In the genomic region with DNA sequence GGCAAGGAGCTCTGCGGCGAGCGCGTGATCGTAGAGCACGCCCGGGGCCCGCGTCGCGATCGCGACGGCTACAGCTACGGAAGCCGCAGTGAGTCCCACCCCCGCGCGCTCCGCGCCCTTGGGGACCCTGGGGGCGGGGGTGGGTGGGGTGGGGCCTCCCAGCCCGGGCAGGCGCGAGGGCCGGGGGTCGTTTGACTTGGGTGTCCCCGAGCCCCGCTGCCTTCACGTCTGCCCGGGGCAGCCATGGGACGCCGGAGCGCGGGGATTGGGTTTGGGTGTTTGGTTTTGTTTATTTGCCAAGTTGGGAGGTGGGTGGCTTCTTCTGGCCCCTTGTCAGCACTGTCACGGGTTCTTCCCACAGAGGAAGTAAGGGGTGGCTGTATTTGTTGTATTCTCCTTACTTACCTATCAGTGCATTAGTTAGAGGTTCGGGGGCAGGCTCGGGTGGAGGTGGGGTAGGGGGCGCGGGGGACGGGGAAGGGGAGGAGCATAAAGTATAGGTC, we compare ENCODE assay signal across 7 cellular contexts. TPM values are rescaled to one million over a fixed set of nuclear protein-coding genes. Genes with fewer than 3 reads are reported as not detected.
DNase-seq lines count a peak whose midpoint lies in the region; ATAC-seq, FAIRE-seq and TF ChIP-seq lines count a peak whose summit lies in the region.

No MANE protein-coding gene starts in this region.

- peaks cover 29% of the 10 kb centered on the region for H3K79me2 ChIP-seq in GM12878 (ENCODE audit: control insufficient read depth, insufficient read depth, low read length)

- CTCF ChIA-PET in GM12878 (lab: Yijun Ruan, JAX): interaction anchor here (0.7 to 1.3 kb wide), 3 partner anchors 9 to 223 kb away, joined by 3 to 4 read pairs (median 4); no protein-coding TSS in a partner anchor

- intact Hi-C loops in GM12878 (cut with micrococcal nuclease; ENCODE audit: unreplicated experiment): loop anchor here (5.0 kb wide), 2 partner anchors 54 to 224 kb away; no protein-coding TSS in a partner anchor

- H3K9me3 ChIP-seq in GM12878 (replicated peaks; ENCODE audit: control insufficient read depth, insufficient read depth, low read length): no peaks in the 10 kb centered on the region; the same call in 2 of the 3 replicates

- TF ChIP-seq EP300 in GM12878 (IDR thresholded peaks at IDR 0.05; ENCODE audit: borderline replicate concordance in 1 of 2, control insufficient read depth in 1 of 2, low read depth in 2 of 2, low read length in 2 of 2): no peak

- H3K4me3 ChIP-seq in GM12878 (peak overlapping the region; percentile 71), urinary bladder (ENCODE audit: low read depth, low read length) (peak overlapping the region; percentile 99)

- H3K36me3 ChIP-seq in GM12878 (ENCODE audit: control insufficient read depth in 2 of 2, insufficient read depth in 2 of 2, low read length in 1 of 2) (peaks cover 0 to 28% of the 10 kb centered on the region in 2 experiments; a peak in 2 of 4 replicates), urinary bladder (ENCODE audit: insufficient read depth) (peaks cover 5% of the 10 kb centered on the region)

- RAD21 ChIA-PET in GM12878 (lab: Charles Lee; ENCODE audit: unreplicated experiment): interaction anchor here (1.0 to 2.3 kb wide), 5 partner anchors 10 to 622 kb away, joined by 3 to 8 read pairs (median 3); no protein-coding TSS in a partner anchor

- ATAC-seq in GM18505 (IDR thresholded peaks at IDR 0.05; ENCODE audit: unreplicated experiment): peak; percentile 5
- ATAC-seq in HG03139 (IDR thresholded peaks at IDR 0.05; ENCODE audit: unreplicated experiment): peak; percentile 17
- peak; percentile 7 for ATAC-seq in GM12878
- ATAC-seq in HG02759 (IDR thresholded peaks at IDR 0.05; ENCODE audit: unreplicated experiment): no peak

- H3K27me3 ChIP-seq in GM12878 (replicated peaks in 1 of 2; ENCODE audit: control insufficient read depth in 2 of 2, insufficient read depth in 2 of 2, low read length in 1 of 2): no peaks in the 10 kb centered on the region

- DNase-seq in GM12878 (ENCODE audit: low read depth, low spot score) (no peak), medulla oblongata (ENCODE audit: extremely low spot score) (peak; percentile 8), KG1 (lab: John Stamatoyannopoulos, UW) (no peak)

- TF ChIP-seq POLR2A in GM18505 (IDR thresholded peaks at IDR 0.05; ENCODE audit: borderline replicate concordance, extremely low read depth, insufficient read depth, insufficient read length) (no peak), GM12878 (IDR thresholded peaks at IDR 0.05; ENCODE audit: low read depth, low read length) (no peak)

- POLR2A ChIA-PET in GM12878 (lab: Charles Lee): interaction anchor here (0.6 to 1.6 kb wide), 6 partner anchors 56 to 277 kb away, joined by 3 to 7 read pairs (median 4); a partner anchor contains a TSS

- BruUV-seq in GM12878 (replicated peaks; lab: Mats Ljungman, UMichigan): no TSS peak

- H3K4me2 ChIP-seq in GM12878 (ENCODE audit: control insufficient read depth, insufficient read depth): peak overlapping the region; percentile 65; the same call in 1 of the 2 replicates

- H4K20me1 ChIP-seq in GM12878 (ENCODE audit: control insufficient read depth, insufficient read depth): peaks cover 5% of the 10 kb centered on the region

- no peak for TF ChIP-seq CTCF in GM12878 (IDR thresholded peaks at IDR 0.05 in 2 of 3, conservative IDR thresholded peaks at IDR 0.05 in 1 of 3; ENCODE audit: control insufficient read depth in 2 of 3, extremely low read depth in 1 of 3, insufficient read depth in 1 of 3, low read depth in 3 of 3, low read length in 3 of 3)

- TF ChIP-seq RAD21 in GM12878 (IDR thresholded peaks at IDR 0.05; ENCODE audit: insufficient read depth, low read depth, low read length): no peak

- SMC1A ChIA-PET in GM12878 (lab: Charles Lee; ENCODE audit: uncharacterized antibody, unreplicated experiment): interaction anchor here (0.7 to 1.0 kb wide), 2 partner anchors 43 to 56 kb away, joined by 3 read pairs; no protein-coding TSS in a partner anchor

- H3K27ac ChIP-seq in GM12878 (ENCODE audit: control insufficient read depth, insufficient read depth): peak overlapping the region; percentile 99
- H3K27ac ChIP-seq in urinary bladder (ENCODE audit: low read depth): peak overlapping the region; percentile 100

- no peak overlapping the region for H2AFZ ChIP-seq in GM12878 (ENCODE audit: control insufficient read depth, low read depth, low read length)

- FAIRE-seq in GM12878 (lab: Jason Lieb, UNC): no peak

- H3K9ac ChIP-seq in GM12878 (ENCODE audit: control insufficient read depth, insufficient read depth, low read length): peak overlapping the region; percentile 100

- 0% methylated on average over 32 of the region's 41 CpGs for WGBS in GM12878 (ENCODE audit: insufficient coverage, insufficient replicate concordance, low lambda C conversion rate, missing lambda C conversion rate)
- under 1% methylated on average over 41 of the region's 41 CpGs for WGBS in urinary bladder

- H3K4me1 ChIP-seq in GM12878 (ENCODE audit: control insufficient read depth, insufficient read depth, low read length) (peaks cover 3% of the 10 kb centered on the region; the same call in 1 of the 2 replicates), urinary bladder (ENCODE audit: insufficient read depth) (no peaks in the 10 kb centered on the region)

- in situ Hi-C loops in GM12878 (cut with MboI): no loop called here

TF ChIP-seq in GM12878, 131 proteins besides CTCF, POLR2A, EP300 and RAD21:
- TF ChIP-seq, protein P1, sequence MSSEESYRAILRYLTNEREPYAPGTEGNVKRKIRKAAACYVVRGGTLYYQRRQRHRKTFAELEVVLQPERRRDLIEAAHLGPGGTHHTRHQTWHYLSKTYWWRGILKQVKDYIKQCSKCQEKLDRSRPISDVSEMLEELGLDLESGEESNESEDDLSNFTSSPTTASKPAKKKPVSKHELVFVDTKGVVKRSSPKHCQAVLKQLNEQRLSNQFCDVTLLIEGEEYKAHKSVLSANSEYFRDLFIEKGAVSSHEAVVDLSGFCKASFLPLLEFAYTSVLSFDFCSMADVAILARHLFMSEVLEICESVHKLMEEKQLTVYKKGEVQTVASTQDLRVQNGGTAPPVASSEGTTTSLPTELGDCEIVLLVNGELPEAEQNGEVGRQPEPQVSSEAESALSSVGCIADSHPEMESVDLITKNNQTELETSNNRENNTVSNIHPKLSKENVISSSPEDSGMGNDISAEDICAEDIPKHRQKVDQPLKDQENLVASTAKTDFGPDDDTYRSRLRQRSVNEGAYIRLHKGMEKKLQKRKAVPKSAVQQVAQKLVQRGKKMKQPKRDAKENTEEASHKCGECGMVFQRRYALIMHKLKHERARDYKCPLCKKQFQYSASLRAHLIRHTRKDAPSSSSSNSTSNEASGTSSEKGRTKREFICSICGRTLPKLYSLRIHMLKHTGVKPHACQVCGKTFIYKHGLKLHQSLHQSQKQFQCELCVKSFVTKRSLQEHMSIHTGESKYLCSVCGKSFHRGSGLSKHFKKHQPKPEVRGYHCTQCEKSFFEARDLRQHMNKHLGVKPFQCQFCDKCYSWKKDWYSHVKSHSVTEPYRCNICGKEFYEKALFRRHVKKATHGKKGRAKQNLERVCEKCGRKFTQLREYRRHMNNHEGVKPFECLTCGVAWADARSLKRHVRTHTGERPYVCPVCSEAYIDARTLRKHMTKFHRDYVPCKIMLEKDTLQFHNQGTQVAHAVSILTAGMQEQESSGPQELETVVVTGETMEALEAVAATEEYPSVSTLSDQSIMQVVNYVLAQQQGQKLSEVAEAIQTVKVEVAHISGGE (CRISPR knock-in tag; IDR thresholded peaks at IDR 0.05): no peak
- 0 out of 2 replicates have a peak, but pooled peaks have one; percentile 33 for TF ChIP-seq CREM (IDR thresholded peaks at IDR 0.05; ENCODE audit: low read depth)

RNA-seq across cellular contexts. Expression of a gene that starts 0.8 kb away (rescaled TPM):
- total RNA-seq in GM12878 (2013; cell fraction: nucleolus; rRNA removed): 49.5 and 51.0 TPM in 2 replicates
- total RNA-seq in GM12878 (2014; rRNA removed) (57.2 and 62.9 TPM in 2 replicates), GM12878 (2014; rRNA removed; fragmentation: Illumina TruSeq; extraction: Trizol) (75.9 and 79.8 TPM in 2 replicates), GM12878 (2021) (158 and 163 TPM in 2 replicates), urinary bladder (87.2 TPM)
- 79.7 TPM for polyA plus RNA-seq in GM12878 (2011; ENCODE audit: low read depth)
- polyA plus RNA-seq in GM12878 (2011; rRNA removed) (118 and 143 TPM in 2 replicates), GM12878 (2014; fragmentation: Illumina TruSeq; extraction: Trizol) (134 and 158 TPM in 2 replicates), GM12878 (2014; fragmentation: Nextera tagmentation; extraction: Ambion mirVana) (100 to 1,000 TPM; 100 to 191 TPM), GM12878 (2014; rRNA removed) (86.1 and 94.4 TPM in 2 replicates), GM12878 (2016; fragmentation: Nextera tagmentation; extraction: Ambion mirVana) (100 to 1,000 TPM in 1 of 2 experiments, 10 to 100 TPM in 1; 99.7 to 116 TPM), urinary bladder (54.7 TPM)
- polyA plus RNA-seq in GM12878 (2011; cell fraction: cytosol; rRNA removed): 60.9 and 73.4 TPM in 2 replicates
- polyA plus RNA-seq in GM12878 (2011; cell fraction: nucleus; rRNA removed): 196 and 197 TPM in 2 replicates
- 90.4 and 131 TPM in 2 replicates for polyA plus RNA-seq in GM12878 (2012)
- 96.1 and 116 TPM in 2 replicates for polyA minus RNA-seq in GM12878 (2011; rRNA and poly(A)+ RNA removed)
- 39.7 and 56.2 TPM in 2 replicates for polyA minus RNA-seq in GM12878 (2011; cell fraction: cytosol; rRNA and poly(A)+ RNA removed)
- polyA minus RNA-seq in GM12878 (2011; cell fraction: nucleus; rRNA and poly(A)+ RNA removed): 43.4 and 54.9 TPM in 2 replicates

RNA-seq across cellular contexts. Expression of a gene that starts 49.0 kb away (rescaled TPM):
- total RNA-seq in GM12878 (2013; cell fraction: nucleolus; rRNA removed): 80.7 and 90.8 TPM in 2 replicates
- 4.3 and 4.7 TPM in 2 replicates for total RNA-seq in GM12878 (2014; rRNA removed)
- total RNA-seq in GM12878 (2014; rRNA removed; fragmentation: Illumina TruSeq; extraction: Trizol): 3.8 and 4.0 TPM in 2 replicates
- total RNA-seq in GM12878 (2021): 5.6 and 6.6 TPM in 2 replicates
- 3.7 TPM for polyA plus RNA-seq in GM12878 (2011; ENCODE audit: low read depth)
- 5.8 and 6.5 TPM in 2 replicates for polyA plus RNA-seq in GM12878 (2011; rRNA removed)
- 3.9 and 4.4 TPM in 2 replicates for polyA plus RNA-seq in GM12878 (2011; cell fraction: cytosol; rRNA removed)
- 49.6 and 53.1 TPM in 2 replicates for polyA plus RNA-seq in GM12878 (2011; cell fraction: nucleus; rRNA removed)
- polyA plus RNA-seq in GM12878 (2012): 5.4 and 5.5 TPM in 2 replicates
- polyA plus RNA-seq in GM12878 (2014; fragmentation: Illumina TruSeq; extraction: Trizol): 3.5 and 4.0 TPM in 2 replicates
- polyA plus RNA-seq in GM12878 (2014; fragmentation: Nextera tagmentation; extraction: Ambion mirVana): under 1 TPM; 0.56 to 0.77 TPM
- polyA plus RNA-seq in GM12878 (2014; rRNA removed): 5.4 and 6.0 TPM in 2 replicates
- polyA plus RNA-seq in GM12878 (2016; fragmentation: Nextera tagmentation; extraction: Ambion mirVana): 1 to 10 TPM; 2.7 to 3.9 TPM
- 11.2 and 18.2 TPM in 2 replicates for polyA minus RNA-seq in GM12878 (2011; rRNA and poly(A)+ RNA removed)
- polyA minus RNA-seq in GM12878 (2011; cell fraction: cytosol; rRNA and poly(A)+ RNA removed): 1.2 and 3.6 TPM in 2 replicates
- 22.0 and 42.3 TPM in 2 replicates for polyA minus RNA-seq in GM12878 (2011; cell fraction: nucleus; rRNA and poly(A)+ RNA removed)
- 14.5 TPM for total RNA-seq in urinary bladder
- 5.6 TPM for polyA plus RNA-seq in urinary bladder
